Comparison of ENCODE assay signal across 18 cellular contexts in genomic region chr14:99671230-99672224, GRCh38. TPM values are rescaled to one million over a fixed set of nuclear protein-coding genes. Genes with fewer than 3 reads are reported as not detected.
DNase-seq lines count a peak whose midpoint lies in the region; ATAC-seq, FAIRE-seq and TF ChIP-seq lines count a peak whose summit lies in the region.
"Had no signal": no experiment of that assay in that cellular context is flagged by ENCODE, and none has a peak within 500 bp of the region (broad histone marks: within the 10 kb centered on the region; RNA-seq: fewer than 3 reads in every experiment).

No MANE protein-coding gene starts in this region.

- peak overlapping the region; percentile 13 for H3K14ac ChIP-seq in trophoblast cell (ENCODE audit: low read length)

- no peaks in the 10 kb centered on the region for H3K79me2 ChIP-seq in trophoblast cell (ENCODE audit: control insufficient read depth, insufficient read depth, low read length, poor library complexity)

- no peak overlapping the region for H4K8ac ChIP-seq in trophoblast cell (ENCODE audit: low read depth, low read length)

- no peak overlapping the region for H4K12ac ChIP-seq in trophoblast cell (ENCODE audit: low read depth, low read length)

- no peak overlapping the region for H3K23ac ChIP-seq in trophoblast cell (ENCODE audit: low read length)

- peaks cover 7% of the 10 kb centered on the region for H3K4me1 Mint-ChIP-seq in Caco-2 (ENCODE audit: low read depth, unreplicated experiment)
- peaks cover 16% of the 10 kb centered on the region for H3K4me1 Mint-ChIP-seq in activated naive CD4-positive, alpha-beta T cell treated with anti-CD3 and anti-CD28 coated beads, Interleukin-2, amount 10 ng/mL, durations not matched to agents 7 days and 5 days
- peaks cover 13% of the 10 kb centered on the region for H3K4me1 Mint-ChIP-seq in activated T-cell treated with anti-CD3 and anti-CD28 coated beads, Interleukin-2, amount 50 U/mL, for 72 hours (ENCODE audit: low read depth)

- no peak overlapping the region for H3K4ac ChIP-seq in trophoblast cell (ENCODE audit: low read depth, low read length)

- no TSS peak for BruUV-seq in Caco-2 (replicated peaks; lab: Mats Ljungman, UMichigan)

- POLR2A ChIA-PET in Caco-2 (lab: Charles Lee), result no interaction called here

- peak overlapping the region; percentile 52 for H3K27ac ChIP-seq in caudate nucleus (ENCODE audit: low read depth, low read length)
- H3K27ac ChIP-seq in kidney (ENCODE audit: low read depth in 2 of 2, low read length in 2 of 2), result no peak overlapping the region
- H3K27ac ChIP-seq in trophoblast cell (ENCODE audit: low read depth, low read length), result no peak overlapping the region

- FAIRE-seq in kidney (lab: Jason Lieb, UNC), result no peak
- FAIRE-seq: GM12878, H54 had no signal

- peaks cover 7% of the 10 kb centered on the region for H3K79me1 ChIP-seq in trophoblast cell (ENCODE audit: low read length)

- H3K27me3 Mint-ChIP-seq in Caco-2 (ENCODE audit: insufficient read depth, unreplicated experiment), result no peaks in the 10 kb centered on the region
- H3K27me3 Mint-ChIP-seq in activated naive CD4-positive, alpha-beta T cell treated with anti-CD3 and anti-CD28 coated beads, Interleukin-2, amount 10 ng/mL, durations not matched to agents 7 days and 5 days, result peaks cover 67% of the 10 kb centered on the region
- H3K27me3 Mint-ChIP-seq in activated T-cell treated with anti-CD3 and anti-CD28 coated beads, Interleukin-2, amount 50 U/mL, for 72 hours (ENCODE audit: low read depth), result no peaks in the 10 kb centered on the region

- no peak overlapping the region for H2AK5ac ChIP-seq in trophoblast cell (ENCODE audit: low read length)

- H2BK12ac ChIP-seq in trophoblast cell (ENCODE audit: low read length), result peak overlapping the region; percentile 68

- peak overlapping the region; percentile 40 for H4K91ac ChIP-seq in trophoblast cell (ENCODE audit: low read depth, low read length)

- peaks cover 7% of the 10 kb centered on the region; the same call in 1 of the 2 replicates for H3K4me1 ChIP-seq in Caco-2
- peaks cover 4 to 8% of the 10 kb centered on the region in 2 donors for H3K4me1 ChIP-seq in kidney (ENCODE audit: control insufficient read depth in 1 of 2, insufficient read depth in 1 of 2, low read depth in 1 of 2, low read length in 2 of 2)
- H3K4me1 ChIP-seq in trophoblast cell (ENCODE audit: control insufficient read depth in 1 of 2, insufficient read depth in 2 of 2, low read length in 2 of 2), result peaks cover 16 to 29% of the 10 kb centered on the region in 2 experiments

- TF ChIP-seq CTCF in Caco-2 (IDR thresholded peaks at IDR 0.05; ENCODE audit: insufficient read depth in 1 of 2, low read depth in 1 of 2, low read length in 1 of 2, severe bottlenecking in 1 of 2, unreplicated experiment in 1 of 2), result no peak
- no peak for TF ChIP-seq CTCF in kidney (IDR thresholded peaks at IDR 0.05; ENCODE audit: borderline replicate concordance, extremely low read depth, insufficient read depth)

- H3K9me3 Mint-ChIP-seq in Caco-2 (ENCODE audit: unreplicated experiment), result no peaks in the 10 kb centered on the region
- no peaks in the 10 kb centered on the region for H3K9me3 Mint-ChIP-seq in activated naive CD4-positive, alpha-beta T cell treated with anti-CD3 and anti-CD28 coated beads, Interleukin-2, amount 10 ng/mL, durations not matched to agents 7 days and 5 days
- H3K9me3 Mint-ChIP-seq in activated T-cell treated with anti-CD3 and anti-CD28 coated beads, Interleukin-2, amount 50 U/mL, for 72 hours, result no peaks in the 10 kb centered on the region
- no peaks in the 10 kb centered on the region for H3K9me3 Mint-ChIP-seq in activated naive CD4-positive, alpha-beta T cell treated with anti-CD3 and anti-CD28 coated beads, Interleukin-2, amount 50 U/mL, for 72 hours

- DNase-seq in Caco-2 (no peak), caudate nucleus (lab: John Stamatoyannopoulos, UW) (peak in 41 of 61 donors; percentile 16 to 90 (median 59)), kidney (peak; percentile 40), trophoblast cell (no peak), NCI-H345 (lab: John Stamatoyannopoulos, UW) (no peak)
- no peak for DNase-seq in activated naive CD4-positive, alpha-beta T cell treated with anti-CD3 and anti-CD28 coated beads, Interleukin-2, amount 10 ng/mL, durations not matched to agents 7 days and 5 days
- no peak for DNase-seq in activated T-cell treated with anti-CD3 and anti-CD28 coated beads, Interleukin-2, amount 50 U/mL, for 72 hours
- DNase-seq in activated naive CD4-positive, alpha-beta T cell treated with anti-CD3 and anti-CD28 coated beads, Interleukin-2, amount 50 U/mL, for 72 hours (ENCODE audit: low spot score in 2 of 2), result no peak
- DNase-seq: activated CD4-positive, alpha-beta T cell treated with anti-CD3 and anti-CD28 coated beads, Interleukin-2, amount 50 U/mL, for 1 hour; activated gamma-delta T cell treated with Interleukin-2 at 50 U/mL for 16 hours; DMS79 treated with DMSO at 0.1 percent for 48 hours; kidney glomerular epithelial cell; NCI-H510A treated with DMSO at 0.1 percent for 48 hours; occipital lobe; stimulated activated CD4-positive, alpha-beta T cell treated with anti-CD3 and anti-CD28 coated beads, Interleukin-1b, Interleukin-23, amount 100 ng/mL, for 48 hours; T-helper 17 cell had no signal

- peak overlapping the region; percentile 21 for H2BK120ac ChIP-seq in trophoblast cell (ENCODE audit: insufficient read depth, low read length, poor library complexity)

- H3K36me3 Mint-ChIP-seq in Caco-2 (ENCODE audit: insufficient read depth, unreplicated experiment), result no peaks in the 10 kb centered on the region
- no peaks in the 10 kb centered on the region for H3K36me3 Mint-ChIP-seq in activated naive CD4-positive, alpha-beta T cell treated with anti-CD3 and anti-CD28 coated beads, Interleukin-2, amount 10 ng/mL, durations not matched to agents 7 days and 5 days
- no peaks in the 10 kb centered on the region for H3K36me3 Mint-ChIP-seq in activated T-cell treated with anti-CD3 and anti-CD28 coated beads, Interleukin-2, amount 50 U/mL, for 72 hours (ENCODE audit: insufficient read depth in 2 of 2)
- no peaks in the 10 kb centered on the region for H3K36me3 Mint-ChIP-seq in activated naive CD4-positive, alpha-beta T cell treated with anti-CD3 and anti-CD28 coated beads, Interleukin-2, amount 50 U/mL, for 72 hours

- ATAC-seq in activated T-cell treated with anti-CD3 and anti-CD28 coated beads, Interleukin-2, amount 50 U/mL, for 72 hours (replicated peaks in 1 of 2), result no peak
- no peak for ATAC-seq in activated naive CD4-positive, alpha-beta T cell treated with anti-CD3 and anti-CD28 coated beads, Interleukin-2, amount 50 U/mL, for 72 hours

- no peak overlapping the region for H2AFZ ChIP-seq in trophoblast cell (ENCODE audit: insufficient read depth, low read length, poor library complexity)

- intact Hi-C loops in Caco-2 (cut with micrococcal nuclease; ENCODE audit: unreplicated experiment) (no loop called here), kidney (cut with DNase I) (no loop called here)

- H3K9me3 ChIP-seq in Caco-2 (no peaks in the 10 kb centered on the region), kidney (ENCODE audit: control insufficient read depth in 1 of 2, low read length in 2 of 2) (no peaks in the 10 kb centered on the region), trophoblast cell (ENCODE audit: insufficient read depth, low read depth, low read length) (no peaks in the 10 kb centered on the region)

- H3K9ac ChIP-seq in kidney (ENCODE audit: low read length in 2 of 2) (no peak overlapping the region), trophoblast cell (ENCODE audit: low read length) (no peak overlapping the region)

- H3K4me2 ChIP-seq in trophoblast cell (ENCODE audit: low read length), result no peak overlapping the region

- H2BK5ac ChIP-seq in trophoblast cell (ENCODE audit: low read depth, low read length, poor library complexity), result no peak overlapping the region

- H3K36me3 ChIP-seq in Caco-2 (ENCODE audit: control insufficient read depth, insufficient read depth, low read length), result no peaks in the 10 kb centered on the region
- no peaks in the 10 kb centered on the region for H3K36me3 ChIP-seq in kidney (ENCODE audit: control insufficient read depth in 1 of 2, insufficient read depth in 2 of 2, low read length in 2 of 2)
- no peaks in the 10 kb centered on the region for H3K36me3 ChIP-seq in trophoblast cell (ENCODE audit: control insufficient read depth in 1 of 2, insufficient read depth in 2 of 2, low read length in 2 of 2)

- no peak overlapping the region for H3K4me3 Mint-ChIP-seq in Caco-2 (ENCODE audit: unreplicated experiment)
- no peak overlapping the region for H3K4me3 Mint-ChIP-seq in activated naive CD4-positive, alpha-beta T cell treated with anti-CD3 and anti-CD28 coated beads, Interleukin-2, amount 10 ng/mL, durations not matched to agents 7 days and 5 days
- H3K4me3 Mint-ChIP-seq in activated T-cell treated with anti-CD3 and anti-CD28 coated beads, Interleukin-2, amount 50 U/mL, for 72 hours, result no peak overlapping the region
- H3K4me3 Mint-ChIP-seq: T-helper 17 cell had no signal

- WGBS in trophoblast cell (ENCODE audit: extremely low coverage, insufficient coverage, insufficient read length), result no CpG with 5 or more reads among the region's 20 CpGs

- H3K27me3 ChIP-seq in Caco-2 (replicated peaks; ENCODE audit: control insufficient read depth, insufficient read depth, low read length) (no peaks in the 10 kb centered on the region), trophoblast cell (ENCODE audit: insufficient read depth, low read length) (no peaks in the 10 kb centered on the region)

- H3K27ac Mint-ChIP-seq in Caco-2 (ENCODE audit: unreplicated experiment), result peak overlapping the region; percentile 15
- no peak overlapping the region for H3K27ac Mint-ChIP-seq in activated naive CD4-positive, alpha-beta T cell treated with anti-CD3 and anti-CD28 coated beads, Interleukin-2, amount 10 ng/mL, durations not matched to agents 7 days and 5 days
- H3K27ac Mint-ChIP-seq in activated T-cell treated with anti-CD3 and anti-CD28 coated beads, Interleukin-2, amount 50 U/mL, for 72 hours, result no peak overlapping the region
- no peak overlapping the region for H3K27ac Mint-ChIP-seq in activated naive CD4-positive, alpha-beta T cell treated with anti-CD3 and anti-CD28 coated beads, Interleukin-2, amount 50 U/mL, for 72 hours

- H3K18ac ChIP-seq in trophoblast cell (ENCODE audit: low read length), result no peak overlapping the region

- CTCF ChIA-PET in Caco-2 (lab: Charles Lee), result no interaction called here
- CTCF ChIA-PET in activated naive CD4-positive, alpha-beta T cell treated with anti-CD3 and anti-CD28 coated beads, Interleukin-2, amount 10 ng/mL, durations not matched to agents 7 days and 5 days (lab: Charles Lee), result no interaction called here

- H3K4me3 ChIP-seq in Caco-2 (ENCODE audit: low read depth, low read length) (no peak overlapping the region), kidney (ENCODE audit: low read length in 2 of 2) (no peak overlapping the region), trophoblast cell (ENCODE audit: low read depth, low read length) (no peak overlapping the region)
- H3K4me3 ChIP-seq: GM12878 had no signal

RNA-seq across cellular contexts. Expression of gene CYP46A1, which starts 12.6 kb away (rescaled TPM):
- total RNA-seq in Caco-2 (2022) (0.05 and 0.09 TPM in 2 replicates), kidney (0.82 TPM)
- polyA plus RNA-seq in kidney (ENCODE audit: insufficient read depth, low read depth, low replicate concordance), result 2.5 TPM
- 0.35 and 0.41 TPM in 2 replicates for polyA plus RNA-seq in trophoblast cell (2013)
- total RNA-seq in activated T-cell treated with anti-CD3 and anti-CD28 coated beads, Interleukin-2, amount 50 U/mL, for 72 hours, result under 1 TPM; 0.09 to 0.10 TPM
- total RNA-seq in activated naive CD4-positive, alpha-beta T cell treated with anti-CD3 and anti-CD28 coated beads, Interleukin-2, amount 50 U/mL, for 72 hours, result under 1 TPM; 0.14 to 0.21 TPM
- total RNA-seq: GM12878 had no signal

RNA-seq across cellular contexts. Expression of gene HHIPL1, which starts 26.6 kb away (rescaled TPM):
- total RNA-seq in Caco-2 (2022), result 2.1 and 2.9 TPM in 2 replicates
- 0.88 TPM for total RNA-seq in kidney
- 0.32 TPM for polyA plus RNA-seq in kidney (ENCODE audit: insufficient read depth, low read depth, low replicate concordance)
- polyA plus RNA-seq in trophoblast cell (2013), result 1.3 and 1.5 TPM in 2 replicates
- under 1 TPM; 0.39 to 0.58 TPM for total RNA-seq in activated T-cell treated with anti-CD3 and anti-CD28 coated beads, Interleukin-2, amount 50 U/mL, for 72 hours
- total RNA-seq in activated naive CD4-positive, alpha-beta T cell treated with anti-CD3 and anti-CD28 coated beads, Interleukin-2, amount 50 U/mL, for 72 hours, result under 1 TPM; 0.16 to 0.32 TPM
- total RNA-seq: GM12878 had no signal

Comparison
In these comparisons a context has a peak if more than half of its experiments do, and no peak if none do; other contexts are left out.
1. DNase-seq: peak in caudate nucleus (41 of 61) and kidney (single experiment); none in Caco-2 (0 of 2), trophoblast cell (0 of 2), activated naive CD4-positive, alpha-beta T cell treated with anti-CD3 and anti-CD28 coated beads, Interleukin-2, amount 10 ng/mL, durations not matched to agents 7 days and 5 days (single experiment), activated T-cell treated with anti-CD3 and anti-CD28 coated beads, Interleukin-2, amount 50 U/mL, for 72 hours (0 of 2), activated naive CD4-positive, alpha-beta T cell treated with anti-CD3 and anti-CD28 coated beads, Interleukin-2, amount 50 U/mL, for 72 hours (0 of 2) and NCI-H345 (single experiment).